ENCODE assay signal across 8 cellular contexts in genomic region chr16:77788196-77789084, GRCh38. TPM values are rescaled to one million over a fixed set of nuclear protein-coding genes. Genes with fewer than 3 reads are reported as not detected.
DNase-seq lines count a peak whose midpoint lies in the region; ATAC-seq and TF ChIP-seq lines count a peak whose summit lies in the region.

VAT1L (plus strand) TSS chr16:77788564; CDS start chr16:77788683, 119 bp downstream.

- H3K4me1 Mint-ChIP-seq in activated CD4-positive, alpha-beta T cell treated with anti-CD3 and anti-CD28 coated beads, Interleukin-2, amount 10 ng/mL, durations not matched to agents 7 days and 5 days = peaks cover 3% of the 10 kb centered on the region

- TF ChIP-seq CTCF in cardiac fibroblast (IDR thresholded peaks at IDR 0.05; ENCODE audit: low read depth, low read length) = no peak

- H3K36me3 ChIP-seq in skeletal muscle satellite cell (ENCODE audit: insufficient read depth, low read length) = no peaks in the 10 kb centered on the region

- peaks cover 60% of the 10 kb centered on the region for H3K27me3 Mint-ChIP-seq in activated CD4-positive, alpha-beta T cell treated with anti-CD3 and anti-CD28 coated beads, Interleukin-2, amount 10 ng/mL, durations not matched to agents 7 days and 5 days

- H3K9me3 Mint-ChIP-seq in activated CD4-positive, alpha-beta T cell treated with anti-CD3 and anti-CD28 coated beads, Interleukin-2, amount 10 ng/mL, durations not matched to agents 7 days and 5 days = no peaks in the 10 kb centered on the region

- H3K9ac ChIP-seq in skeletal muscle satellite cell (ENCODE audit: low read depth, low read length) = no peak within 1 kb of the TSS

- no peaks in the 10 kb centered on the region for H3K9me3 ChIP-seq in skeletal muscle satellite cell (replicated peaks; ENCODE audit: low read length)

- CTCF ChIA-PET in activated CD4-positive, alpha-beta T cell treated with anti-CD3 and anti-CD28 coated beads, Interleukin-2, amount 10 ng/mL, durations not matched to agents 7 days and 5 days (lab: Charles Lee) = no interaction called here

- no peak for ATAC-seq in GM19463 (IDR thresholded peaks at IDR 0.05; ENCODE audit: unreplicated experiment)
- no peak for ATAC-seq in HG03175 (IDR thresholded peaks at IDR 0.05; ENCODE audit: unreplicated experiment)

- POLR2A ChIA-PET in activated CD4-positive, alpha-beta T cell treated with anti-CD3 and anti-CD28 coated beads, Interleukin-2, amount 10 ng/mL, durations not matched to agents 7 days and 5 days (lab: Charles Lee) = interaction anchor here (0.5 kb wide), 1 partner anchor 66 kb away, joined by 3 read pairs; the partner anchor contains the start of gene NUDT7

- H3K4me3 ChIP-seq in cardiac fibroblast (replicated peaks in 1 of 2; ENCODE audit: low read depth in 2 of 2, low read length in 2 of 2) (peak within 1 kb of the TSS; percentile 49 to 58), skeletal muscle satellite cell (ENCODE audit: low read length) (peak within 1 kb of the TSS; percentile 70)

- H3K4me2 ChIP-seq in skeletal muscle satellite cell (ENCODE audit: low read length) = peak within 1 kb of the TSS; percentile 80

- peaks cover 53% of the 10 kb centered on the region for H3K27me3 ChIP-seq in skeletal muscle satellite cell (ENCODE audit: control insufficient read depth, insufficient read depth, low read length)

- no peak within 1 kb of the TSS for H3K27ac Mint-ChIP-seq in activated CD4-positive, alpha-beta T cell treated with anti-CD3 and anti-CD28 coated beads, Interleukin-2, amount 10 ng/mL, durations not matched to agents 7 days and 5 days

- H3K36me3 Mint-ChIP-seq in activated CD4-positive, alpha-beta T cell treated with anti-CD3 and anti-CD28 coated beads, Interleukin-2, amount 10 ng/mL, durations not matched to agents 7 days and 5 days (ENCODE audit: low read depth) = no peaks in the 10 kb centered on the region

- H3K4me3 Mint-ChIP-seq in activated CD4-positive, alpha-beta T cell treated with anti-CD3 and anti-CD28 coated beads, Interleukin-2, amount 10 ng/mL, durations not matched to agents 7 days and 5 days = peak within 1 kb of the TSS; percentile 41

- DNase-seq in activated CD4-positive, alpha-beta T cell treated with anti-CD3 and anti-CD28 coated beads, Interleukin-2, amount 10 ng/mL, durations not matched to agents 7 days and 5 days = no peak
- no peak for DNase-seq in activated CD4-positive, alpha-beta T cell treated with anti-CD3 and anti-CD28 coated beads, Interleukin-2, amount 50 U/mL, for 4 hours
- DNase-seq in NCI-H2227 (lab: John Stamatoyannopoulos, UW; ENCODE audit: unreplicated experiment) (peak; percentile 52), cardiac fibroblast (ENCODE audit: low read depth in 2 of 2) (peak; percentile 48 to 58), iPS-NIHi11 (ENCODE audit: low spot score) (peak; percentile 57)

- peaks cover 5% of the 10 kb centered on the region for H3K4me1 ChIP-seq in skeletal muscle satellite cell (ENCODE audit: control insufficient read depth, insufficient read depth, low read length)

RNA-seq across cellular contexts. Expression of gene VAT1L, which starts in this region (rescaled TPM):
- not detected for total RNA-seq in activated CD4-positive, alpha-beta T cell treated with anti-CD3 and anti-CD28 coated beads, Interleukin-2, amount 10 ng/mL, durations not matched to agents 7 days and 5 days
- total RNA-seq in skeletal muscle satellite cell (2012; rRNA removed) = not detected in 2 replicates

Comparison
In these comparisons a context has a peak if more than half of its experiments do, and no peak if none do; other contexts are left out.
1. DNase-seq: peak in NCI-H2227 (single experiment), cardiac fibroblast (2 of 2) and iPS-NIHi11 (single experiment); none in activated CD4-positive, alpha-beta T cell treated with anti-CD3 and anti-CD28 coated beads, Interleukin-2, amount 10 ng/mL, durations not matched to agents 7 days and 5 days (single experiment) and activated CD4-positive, alpha-beta T cell treated with anti-CD3 and anti-CD28 coated beads, Interleukin-2, amount 50 U/mL, for 4 hours (0 of 2).